ENCODE assay signal across 9 cellular contexts in genomic region chr3:167750273-167750971, GRCh38. TPM values are rescaled to one million over a fixed set of nuclear protein-coding genes. Genes with fewer than 3 reads are reported as not detected.
A peak's percentile ranks its signal among the peaks of the same experiment; 100 is the strongest.
DNase-seq lines count a peak whose midpoint lies in the region; ATAC-seq, FAIRE-seq and TF ChIP-seq lines count a peak whose summit lies in the region.
"Had no signal": no experiment of that assay in that cellular context is flagged by ENCODE, and none has a peak within 500 bp of the region (broad histone marks: within the 10 kb centered on the region; RNA-seq: fewer than 3 reads in every experiment).

No MANE protein-coding gene starts in this region.

- no peak overlapping the region for H3K9ac ChIP-seq in subcutaneous abdominal adipose tissue (ENCODE audit: low read length in 5 of 5)

- H3K27me3 ChIP-seq in heart right ventricle: no peaks in the 10 kb centered on the region
- H3K27me3 ChIP-seq in subcutaneous abdominal adipose tissue (ENCODE audit: control insufficient read depth in 5 of 5, insufficient read depth in 4 of 5, low read length in 5 of 5): no peaks in the 10 kb centered on the region
- H3K27me3 ChIP-seq: neutrophil had no signal

- no peak for FAIRE-seq in frontal cortex (lab: Jason Lieb, UNC)

- H3K9me3 ChIP-seq in heart right ventricle (no peaks in the 10 kb centered on the region), subcutaneous abdominal adipose tissue (ENCODE audit: control insufficient read depth in 5 of 5, low read length in 5 of 5) (no peaks in the 10 kb centered on the region)
- H3K9me3 ChIP-seq: neutrophil had no signal

- H3K4me1 ChIP-seq in heart right ventricle (peaks cover 0 to 17% (median 9%) of the 10 kb centered on the region in 9 donors), subcutaneous abdominal adipose tissue (ENCODE audit: control insufficient read depth in 5 of 5, insufficient read depth in 5 of 5, low read length in 5 of 5) (peaks cover 0 to 2% (median 0%) of the 10 kb centered on the region in 5 donors)

- H3K36me3 ChIP-seq in heart right ventricle (no peaks in the 10 kb centered on the region), subcutaneous abdominal adipose tissue (ENCODE audit: control insufficient read depth in 5 of 5, insufficient read depth in 5 of 5, low read length in 5 of 5) (no peaks in the 10 kb centered on the region)
- H3K36me3 ChIP-seq: neutrophil had no signal

- WGBS in heart right ventricle, 2 donors: 31 to 39% methylated on average over 3 of the region's 3 CpGs

- ATAC-seq in heart right ventricle (peak in 7 of 8 donors; percentile 42 to 87 (median 79)), Right ventricle myocardium inferior (no peak), HG02938 (IDR thresholded peaks at IDR 0.05; ENCODE audit: unreplicated experiment) (peak; percentile 100), omental fat pad (ENCODE audit: low FRiP score) (no peak)

- peak overlapping the region in 1 of 10 donors; percentile 17 for H3K27ac ChIP-seq in heart right ventricle
- no peak overlapping the region for H3K27ac ChIP-seq in subcutaneous abdominal adipose tissue (ENCODE audit: low read depth, low read length)
- H3K27ac ChIP-seq: neutrophil had no signal

- DNase-seq in heart right ventricle (no peak), Right ventricle myocardium inferior (ENCODE audit: missing footprints) (no peak), RPMI7951 (ENCODE audit: low read depth) (peak; percentile 14), omental fat pad (ENCODE audit: low spot score) (no peak), posterior vena cava (ENCODE audit: low spot score) (no peak), frontal cortex (ENCODE audit: low spot score in 2 of 2) (no peak)

- intact Hi-C loops in heart right ventricle (cut with DNase I): no loop called here
- intact Hi-C loops in Right ventricle myocardium inferior (cut with DNase I): no loop called here
- intact Hi-C loops in posterior vena cava (cut with DNase I): no loop called here

- TF ChIP-seq CTCF in heart right ventricle (IDR thresholded peaks at IDR 0.05): no peak
- no peak for TF ChIP-seq CTCF in omental fat pad (IDR thresholded peaks at IDR 0.05)

- H3K4me3 ChIP-seq in heart right ventricle: peak overlapping the region in 4 of 10 donors; percentile 5 to 16 (median 9)
- peak overlapping the region in 3 of 5 donors; percentile 12 to 32 (median 15) for H3K4me3 ChIP-seq in subcutaneous abdominal adipose tissue (ENCODE audit: low read depth in 1 of 5, low read length in 5 of 5)

RNA-seq across cellular contexts. Expression of gene SERPINI1, which starts 14.9 kb away (rescaled TPM):
- total RNA-seq in heart right ventricle (10 to 100 TPM in 6 of 10 donors, 1 to 10 TPM in 4; 4.5 to 17.1 (median 11.3) TPM), Right ventricle myocardium inferior (4.6 TPM), omental fat pad (1 to 10 TPM; 2.2 to 7.1 (median 4.5) TPM), posterior vena cava (1 to 10 TPM; 8.6 to 9.4 TPM), frontal cortex (85.6 TPM)
- polyA plus RNA-seq in heart right ventricle: 1 to 10 TPM; 8.4 to 9.4 TPM
- total RNA-seq in RPMI7951 (2014; rRNA removed; shearing (Covaris generic)): 1.9 TPM in 2 replicates

RNA-seq across cellular contexts. Expression of gene PDCD10, which starts 15.7 kb away (rescaled TPM):
- total RNA-seq in heart right ventricle (10 to 100 TPM; 28.3 to 44.3 (median 38.1) TPM), Right ventricle myocardium inferior (31.2 TPM), omental fat pad (10 to 100 TPM; 46.7 to 66.8 (median 58.0) TPM), posterior vena cava (10 to 100 TPM; 48.5 to 62.0 TPM), frontal cortex (63.6 TPM)
- 10 to 100 TPM; 12.8 to 46.6 TPM for polyA plus RNA-seq in heart right ventricle
- 122 and 146 TPM in 2 replicates for total RNA-seq in RPMI7951 (2014; rRNA removed; shearing (Covaris generic))

Comparison
In these comparisons a context has a peak if more than half of its experiments do, and no peak if none do; other contexts are left out.
1. ATAC-seq: peak in heart right ventricle (7 of 8) and HG02938 (single experiment); none in Right ventricle myocardium inferior (single experiment) and omental fat pad (single experiment).